Comparison of ENCODE assay signal across 8 cellular contexts in genomic region chr1:42845866-42846256, GRCh38. TPM values are rescaled to one million over a fixed set of nuclear protein-coding genes. Genes with fewer than 3 reads are reported as not detected.
DNase-seq lines count a peak whose midpoint lies in the region; ATAC-seq and TF ChIP-seq lines count a peak whose summit lies in the region.

No MANE protein-coding gene starts in this region.

- peak overlapping the region; percentile 54 for H3K14ac ChIP-seq in trophoblast cell (ENCODE audit: low read length)

- H4K8ac ChIP-seq in trophoblast cell (ENCODE audit: low read depth, low read length) = peak overlapping the region; percentile 87

- H2AK5ac ChIP-seq in trophoblast cell (ENCODE audit: low read length) = no peak overlapping the region

- H3K9ac ChIP-seq in OCI-LY1 (ENCODE audit: low read length) (peak overlapping the region; percentile 68), trophoblast cell (ENCODE audit: low read length) (peak overlapping the region; percentile 11)

- peak; percentile 26 for ATAC-seq in GM21528 (IDR thresholded peaks at IDR 0.05; ENCODE audit: low FRiP score, unreplicated experiment)

- H3K18ac ChIP-seq in trophoblast cell (ENCODE audit: low read length) = no peak overlapping the region

- no peaks in the 10 kb centered on the region for H3K9me2 ChIP-seq in OCI-LY1 (ENCODE audit: low read depth, low read length)

- no peak overlapping the region for H3K4ac ChIP-seq in trophoblast cell (ENCODE audit: low read depth, low read length)

- H3K79me1 ChIP-seq in trophoblast cell (ENCODE audit: low read length) = peaks cover 5% of the 10 kb centered on the region

- H3K4me2 ChIP-seq in OCI-LY1 (ENCODE audit: low read length) (peak overlapping the region; percentile 87), trophoblast cell (ENCODE audit: low read length) (peak overlapping the region; percentile 82)

- H3F3A ChIP-seq in OCI-LY1 (ENCODE audit: insufficient read depth, low read length) = no peaks in the 10 kb centered on the region

- peak overlapping the region; percentile 85 for H3K4me3 ChIP-seq in OCI-LY1 (ENCODE audit: low read depth, low read length, poor library complexity, severe bottlenecking)
- peak overlapping the region; percentile 89 for H3K4me3 ChIP-seq in fibroblast of mammary gland (ENCODE audit: control insufficient read depth, low read depth, low read length)
- peak overlapping the region; percentile 64 for H3K4me3 ChIP-seq in trophoblast cell (ENCODE audit: low read depth, low read length)

- TF ChIP-seq CTCF in C4-2B (conservative IDR thresholded peaks at IDR 0.05) (no peak), OCI-LY1 (IDR thresholded peaks at IDR 0.05; ENCODE audit: low read length) (no peak), fibroblast of mammary gland (conservative IDR thresholded peaks at IDR 0.05; ENCODE audit: control insufficient read depth, insufficient read depth, low read depth, low read length) (no peak)

- WGBS in trophoblast cell (ENCODE audit: extremely low coverage, insufficient coverage, insufficient read length) = no CpG with 5 or more reads among the region's 10 CpGs

- H3K23ac ChIP-seq in trophoblast cell (ENCODE audit: low read length) = no peak overlapping the region

- no peaks in the 10 kb centered on the region for H3K27me3 ChIP-seq in OCI-LY1 (ENCODE audit: insufficient read depth, low read length)
- H3K27me3 ChIP-seq in trophoblast cell (ENCODE audit: insufficient read depth, low read length) = no peaks in the 10 kb centered on the region

- no peak overlapping the region for H2BK5ac ChIP-seq in trophoblast cell (ENCODE audit: low read depth, low read length, poor library complexity)

- DNase-seq in fibroblast of mammary gland (ENCODE audit: low read depth) (no peak), trophoblast cell (no peak), hypothalamus (lab: John Stamatoyannopoulos, UW) (no peak), OCI-M2 (lab: John Stamatoyannopoulos, UW; ENCODE audit: unreplicated experiment) (no peak), RPMI8226 (no peak)

- no peak overlapping the region for H2BK120ac ChIP-seq in trophoblast cell (ENCODE audit: insufficient read depth, low read length, poor library complexity)

- peaks cover 23% of the 10 kb centered on the region for H3K4me1 ChIP-seq in OCI-LY1 (ENCODE audit: insufficient read depth, low read length, severe bottlenecking)
- peaks cover 6 to 8% of the 10 kb centered on the region in 2 experiments for H3K4me1 ChIP-seq in trophoblast cell (ENCODE audit: control insufficient read depth in 1 of 2, insufficient read depth in 2 of 2, low read length in 2 of 2)

- peak overlapping the region; percentile 39 for H4K12ac ChIP-seq in trophoblast cell (ENCODE audit: low read depth, low read length)

- 0 out of 2 replicates have a peak, but pooled peaks cover 3% of the 10 kb centered on the region for H3K9me3 ChIP-seq in OCI-LY1 (ENCODE audit: low read length)
- no peaks in the 10 kb centered on the region for H3K9me3 ChIP-seq in trophoblast cell (ENCODE audit: insufficient read depth, low read depth, low read length)

- H3K36me3 ChIP-seq in OCI-LY1 (ENCODE audit: insufficient read depth, low read length) (peaks cover 29% of the 10 kb centered on the region), trophoblast cell (ENCODE audit: control insufficient read depth in 1 of 2, insufficient read depth in 2 of 2, low read length in 2 of 2) (peaks cover 1 to 7% of the 10 kb centered on the region in 2 experiments)

- H3K79me2 ChIP-seq in OCI-LY1 (ENCODE audit: insufficient read depth, low read length) (no peaks in the 10 kb centered on the region), trophoblast cell (ENCODE audit: control insufficient read depth, insufficient read depth, low read length, poor library complexity) (peaks cover 7% of the 10 kb centered on the region)

- H3K27ac ChIP-seq in C4-2B = peak overlapping the region; percentile 76
- H3K27ac ChIP-seq in OCI-LY1 (ENCODE audit: low read depth, low read length, poor library complexity, severe bottlenecking) = no peak overlapping the region
- H3K27ac ChIP-seq in trophoblast cell (ENCODE audit: low read depth, low read length) = no peak overlapping the region

- H2BK12ac ChIP-seq in trophoblast cell (ENCODE audit: low read length) = no peak overlapping the region

- peak overlapping the region; percentile 85 for H2AFZ ChIP-seq in OCI-LY1 (ENCODE audit: low read length)
- H2AFZ ChIP-seq in trophoblast cell (ENCODE audit: insufficient read depth, low read length, poor library complexity) = peak overlapping the region; percentile 82

- no peaks in the 10 kb centered on the region for H4K20me1 ChIP-seq in OCI-LY1 (ENCODE audit: insufficient read depth, low read length)

- no peak overlapping the region for H4K91ac ChIP-seq in trophoblast cell (ENCODE audit: low read depth, low read length)

RNA-seq across cellular contexts. Expression of gene ZNF691, which starts 0.6 kb away (rescaled TPM):
- 5.8 and 6.3 TPM in 2 replicates for polyA plus RNA-seq in trophoblast cell (2013)

RNA-seq across cellular contexts. Expression of gene SVBP, which starts 28.7 kb away (rescaled TPM):
- 47.5 and 50.1 TPM in 2 replicates for polyA plus RNA-seq in trophoblast cell (2013)

RNA-seq across cellular contexts. Expression of gene ERMAP, which starts 28.9 kb away (rescaled TPM):
- polyA plus RNA-seq in trophoblast cell (2013) = 2.9 and 3.2 TPM in 2 replicates
